26 cellular contexts compared by ENCODE assay signal in genomic region chrX:148522006-148522405, GRCh38.
"Had no signal": no experiment of that assay in that cellular context is flagged by ENCODE, and none has a peak within 500 bp of the region (broad histone marks: within the 10 kb centered on the region; RNA-seq: fewer than 3 reads in every experiment).

No MANE protein-coding gene starts in this region.

- H3K4me2 ChIP-seq: hepatocyte had no signal

- DNase-seq: islet precursor cell; left lung; lower lobe of right lung; mammary epithelial cell; mesenchymal stem cell; naive thymus-derived CD8-positive, alpha-beta T cell; nucleus accumbens; pancreas; posterior cingulate gyrus; retina; right cardiac atrium; stimulated activated CD4-positive, alpha-beta T cell treated with anti-CD3 and anti-CD28 coated beads, Interleukin-12 subunit alpha, Interleukin-12 subunit beta, amount 100 ng/mL, for 4 hours; stimulated activated CD4-positive, alpha-beta T cell treated with anti-CD3 and anti-CD28 coated beads, Interleukin-15, amount 100 ng/mL, for 24 hours; stimulated activated CD4-positive, alpha-beta T cell treated with anti-CD3 and anti-CD28 coated beads, Interleukin-2, amount 100 ng/mL, for 24 hours; stimulated activated CD4-positive, alpha-beta T cell treated with anti-CD3 and anti-CD28 coated beads, Interleukin-4, amount 100 ng/mL, for 1 hour; stimulated activated naive B cell treated with anti-CD40 and anti-IgM and Interleukin-4, amounts not matched to agents 10 μg/mL and 1 μg/mL and 100 μg/mL, for 72 hours; stimulated activated naive CD8-positive, alpha-beta T cell treated with anti-CD3 and anti-CD28 coated beads, Interleukin-15, Interleukin-2, amounts not matched to agents 100 U/mL and 50 U/mL, for 24 hours; stomach; testis; thyroid gland; transverse colon; upper lobe of left lung had no signal

- H3K9me3 ChIP-seq: left lung, lower lobe of right lung, pancreas, prostate gland, stomach, testis, thyroid gland, transverse colon, upper lobe of left lung had no signal

- H3K36me3 ChIP-seq: left lung, lower lobe of right lung, pancreas, prostate gland, stomach, thyroid gland, transverse colon, upper lobe of left lung had no signal

- ATAC-seq: left lung; lower lobe of right lung; naive thymus-derived CD8-positive, alpha-beta T cell; pancreas; right cardiac atrium; sciatic nerve; stimulated activated naive B cell treated with anti-CD40 and anti-IgM and Interleukin-4, amounts not matched to agents 10 μg/mL and 1 μg/mL and 100 μg/mL, for 72 hours; stimulated activated naive CD8-positive, alpha-beta T cell treated with anti-CD3 and anti-CD28 coated beads, Interleukin-15, Interleukin-2, amounts not matched to agents 100 U/mL and 50 U/mL, for 24 hours had no signal

- H3K27me3 ChIP-seq: hepatocyte, left lung, testis, thyroid gland, transverse colon, upper lobe of left lung had no signal

- H3K4me3 ChIP-seq: hepatocyte, left lung, lower lobe of right lung, pancreas, prostate gland, skin epidermis, stomach, testis, thyroid gland, transverse colon, upper lobe of left lung had no signal

- H3K79me2 ChIP-seq: hepatocyte had no signal

- H3K4me1 ChIP-seq: left lung, lower lobe of right lung, pancreas, prostate gland, stomach, testis, thyroid gland, transverse colon, upper lobe of left lung had no signal

- H3K27ac ChIP-seq: hepatocyte, left lung, lower lobe of right lung, pancreas, prostate gland, skin epidermis, stomach, testis, thyroid gland, transverse colon, upper lobe of left lung had no signal

- H2AFZ ChIP-seq: hepatocyte had no signal
